In genomic region chr17:77332981-77333685, GRCh38 we compare ENCODE assay signal across 8 cellular contexts.
DNase-seq lines count a peak whose midpoint lies in the region; ATAC-seq and TF ChIP-seq lines count a peak whose summit lies in the region.

No MANE protein-coding gene starts in this region.

- no peak overlapping the region; the same call in 1 of the 2 replicates for H3K4me3 ChIP-seq in DOHH2 (ENCODE audit: low read length)
- no peak overlapping the region for H3K4me3 ChIP-seq in OCI-LY3 (ENCODE audit: low read length)
- no peak overlapping the region for H3K4me3 ChIP-seq in breast epithelium
- H3K4me3 ChIP-seq in trophoblast cell (ENCODE audit: low read depth, low read length): no peak overlapping the region

- TF ChIP-seq CTCF in DOHH2 (IDR thresholded peaks at IDR 0.05; ENCODE audit: low read depth, low read length, poor library complexity, severe bottlenecking) (no peak), OCI-LY3 (IDR thresholded peaks at IDR 0.05; ENCODE audit: low read depth, low read length) (no peak), breast epithelium (IDR thresholded peaks at IDR 0.05) (no peak)

- H3K4me1 ChIP-seq in DOHH2 (ENCODE audit: control insufficient read depth, low read length) (peaks cover 26% of the 10 kb centered on the region), OCI-LY3 (ENCODE audit: low read length) (no peaks in the 10 kb centered on the region; the same call in 1 of the 2 replicates), breast epithelium (peaks cover 0 to 3% of the 10 kb centered on the region in 2 donors), trophoblast cell (ENCODE audit: control insufficient read depth in 1 of 2, insufficient read depth in 2 of 2, low read length in 2 of 2) (peaks cover 2 to 8% of the 10 kb centered on the region in 2 experiments)

- H3K9ac ChIP-seq in OCI-LY3 (ENCODE audit: low read length) (no peak overlapping the region), trophoblast cell (ENCODE audit: low read length) (no peak overlapping the region)

- no peak overlapping the region for H3K23ac ChIP-seq in trophoblast cell (ENCODE audit: low read length)

- no CpG with 5 or more reads among the region's 7 CpGs for WGBS in trophoblast cell (ENCODE audit: extremely low coverage, insufficient coverage, insufficient read length)

- no peak for ATAC-seq in HG03135 (IDR thresholded peaks at IDR 0.05; ENCODE audit: unreplicated experiment)

- H3F3A ChIP-seq in DOHH2 (ENCODE audit: control insufficient read depth, insufficient read depth): peaks cover 22% of the 10 kb centered on the region

- no peak overlapping the region for H2BK12ac ChIP-seq in trophoblast cell (ENCODE audit: low read length)

- H3K27me3 ChIP-seq in DOHH2 (ENCODE audit: control insufficient read depth, low read length): no peaks in the 10 kb centered on the region
- H3K27me3 ChIP-seq in OCI-LY3 (ENCODE audit: low read depth, low read length): peaks cover 37% of the 10 kb centered on the region
- no peaks in the 10 kb centered on the region for H3K27me3 ChIP-seq in breast epithelium
- H3K27me3 ChIP-seq in trophoblast cell (ENCODE audit: insufficient read depth, low read length): no peaks in the 10 kb centered on the region

- DNase-seq in breast epithelium (ENCODE audit: low spot score in 2 of 2) (peak; percentile 19 to 34), trophoblast cell (peak; percentile 33 to 59), NCI-H1417 (lab: John Stamatoyannopoulos, UW) (no peak), AML-193 (lab: John Stamatoyannopoulos, UW) (no peak), KBM-7 (no peak)

- no peak overlapping the region for H2BK5ac ChIP-seq in trophoblast cell (ENCODE audit: low read depth, low read length, poor library complexity)

- no peak overlapping the region for H3K14ac ChIP-seq in trophoblast cell (ENCODE audit: low read length)

- no peak overlapping the region for H2AK5ac ChIP-seq in trophoblast cell (ENCODE audit: low read length)

- H3K9me3 ChIP-seq in DOHH2 (ENCODE audit: control insufficient read depth, insufficient read depth, low read length): peaks cover 3% of the 10 kb centered on the region; the same call in 1 of the 2 replicates
- H3K9me3 ChIP-seq in OCI-LY3 (ENCODE audit: insufficient read depth, low read length): no peaks in the 10 kb centered on the region
- H3K9me3 ChIP-seq in breast epithelium: peaks cover 0 to 4% of the 10 kb centered on the region in 2 donors
- H3K9me3 ChIP-seq in trophoblast cell (ENCODE audit: insufficient read depth, low read depth, low read length): no peaks in the 10 kb centered on the region

- H3K18ac ChIP-seq in trophoblast cell (ENCODE audit: low read length): no peak overlapping the region

- no peaks in the 10 kb centered on the region for H4K20me1 ChIP-seq in DOHH2 (ENCODE audit: control insufficient read depth, insufficient read depth, low read depth, low read length)
- H4K20me1 ChIP-seq in OCI-LY3 (ENCODE audit: insufficient read depth, low read length): no peaks in the 10 kb centered on the region

- no peak overlapping the region for H2BK120ac ChIP-seq in trophoblast cell (ENCODE audit: insufficient read depth, low read length, poor library complexity)

- no peak overlapping the region for H4K12ac ChIP-seq in trophoblast cell (ENCODE audit: low read depth, low read length)

- TF ChIP-seq POLR2A in breast epithelium (IDR thresholded peaks at IDR 0.05): no peak

- peak overlapping the region; percentile 36; the same call in 1 of the 2 replicates for H2AFZ ChIP-seq in OCI-LY3 (ENCODE audit: low read depth, low read length)
- no peak overlapping the region for H2AFZ ChIP-seq in trophoblast cell (ENCODE audit: insufficient read depth, low read length, poor library complexity)

- no peak overlapping the region for H3K4ac ChIP-seq in trophoblast cell (ENCODE audit: low read depth, low read length)

- H3K4me2 ChIP-seq in DOHH2 (ENCODE audit: low read length): peak overlapping the region; percentile 77
- no peak overlapping the region for H3K4me2 ChIP-seq in OCI-LY3 (ENCODE audit: low read length)
- H3K4me2 ChIP-seq in trophoblast cell (ENCODE audit: low read length): no peak overlapping the region

- peaks cover 7% of the 10 kb centered on the region for H3K36me3 ChIP-seq in DOHH2 (ENCODE audit: control insufficient read depth, low read length)
- no peaks in the 10 kb centered on the region for H3K36me3 ChIP-seq in OCI-LY3 (replicated peaks; ENCODE audit: low read depth, low read length)
- no peaks in the 10 kb centered on the region for H3K36me3 ChIP-seq in breast epithelium
- H3K36me3 ChIP-seq in trophoblast cell (ENCODE audit: control insufficient read depth in 1 of 2, insufficient read depth in 2 of 2, low read length in 2 of 2): no peaks in the 10 kb centered on the region

- H4K91ac ChIP-seq in trophoblast cell (ENCODE audit: low read depth, low read length): no peak overlapping the region

- intact Hi-C loops in breast epithelium (cut with DNase I; ENCODE audit: low total_unique reads): no loop called here

- H3K9me2 ChIP-seq in DOHH2 (replicated peaks; ENCODE audit: control insufficient read depth, low read length): no peaks in the 10 kb centered on the region

- no peak overlapping the region for H4K8ac ChIP-seq in trophoblast cell (ENCODE audit: low read depth, low read length)

- in situ Hi-C loops in KBM-7 (cut with MboI; ENCODE audit: low pct_unique_long_range_greater_than_20kb, low sequenced_read_pairs): no loop called here

- H3K27ac ChIP-seq in DOHH2 (ENCODE audit: low read depth, low read length) (peak overlapping the region; percentile 57), OCI-LY3 (ENCODE audit: low read length) (no peak overlapping the region), breast epithelium (peak overlapping the region; percentile 27 to 62), trophoblast cell (ENCODE audit: low read depth, low read length) (peak overlapping the region; percentile 41)

- peaks cover 2% of the 10 kb centered on the region for H3K79me1 ChIP-seq in trophoblast cell (ENCODE audit: low read length)

- H3K79me2 ChIP-seq in DOHH2 (ENCODE audit: control insufficient read depth, low read length): peaks cover 10% of the 10 kb centered on the region
- H3K79me2 ChIP-seq in OCI-LY3 (ENCODE audit: low read length): no peaks in the 10 kb centered on the region
- peaks cover 2% of the 10 kb centered on the region for H3K79me2 ChIP-seq in trophoblast cell (ENCODE audit: control insufficient read depth, insufficient read depth, low read length, poor library complexity)

Comparison
In these comparisons a context has a peak if more than half of its experiments do, and no peak if none do; other contexts are left out.
1. DNase-seq: peak in breast epithelium (2 of 2) and trophoblast cell (2 of 2); none in NCI-H1417 (0 of 3), AML-193 (0 of 2) and KBM-7 (single experiment).